Comparison of ENCODE assay signal across 9 cellular contexts in the genomic region with DNA sequence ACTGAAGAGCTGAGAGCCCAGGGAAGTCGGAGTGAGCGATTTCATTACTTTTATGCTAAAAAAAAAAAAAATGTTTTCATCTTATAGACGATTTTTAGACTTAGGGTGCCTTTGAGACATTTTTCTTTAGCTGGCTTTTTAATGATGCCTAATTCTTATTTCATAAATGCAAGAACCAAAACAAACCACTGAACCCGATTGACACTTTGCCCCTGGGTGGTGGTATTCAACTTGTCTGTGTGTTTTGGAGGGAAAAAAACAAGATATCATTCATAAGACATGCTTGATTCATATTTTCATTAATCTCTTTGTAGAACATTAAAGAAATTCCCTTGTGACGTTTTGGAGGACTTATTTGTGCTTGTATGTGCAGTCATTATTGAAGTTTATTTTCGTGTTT. TPM values are rescaled to one million over a fixed set of nuclear protein-coding genes. Genes with fewer than 3 reads are reported as not detected.
DNase-seq lines count a peak whose midpoint lies in the region; ATAC-seq and TF ChIP-seq lines count a peak whose summit lies in the region.
"Had no signal": no experiment of that assay in that cellular context is flagged by ENCODE, and none has a peak within 500 bp of the region (broad histone marks: within the 10 kb centered on the region; RNA-seq: fewer than 3 reads in every experiment).

No MANE protein-coding gene starts in this region.

- WGBS in right cardiac atrium: 53% methylated on average over 6 of the region's 6 CpGs

- H3K9me3 ChIP-seq in right cardiac atrium (ENCODE audit: control insufficient read depth, low read length): no peaks in the 10 kb centered on the region

- H3K36me3 Mint-ChIP-seq in activated CD4-positive, alpha-beta memory T cell treated with anti-CD3 and anti-CD28 coated beads for 36 hours: peaks cover 4% of the 10 kb centered on the region
- H3K36me3 Mint-ChIP-seq in effector memory CD8-positive, alpha-beta T cell (ENCODE audit: insufficient read depth): peaks cover 23% of the 10 kb centered on the region

- H3K4me3 ChIP-seq in GM12865 (ENCODE audit: low read depth, low read length) (peak overlapping the region; percentile 74), right cardiac atrium (ENCODE audit: low read length) (peak overlapping the region; percentile 98), skeletal muscle cell (ENCODE audit: low read depth, low read length) (peak overlapping the region; percentile 78)

- peaks cover 54% of the 10 kb centered on the region for H3K4me1 Mint-ChIP-seq in activated CD4-positive, alpha-beta memory T cell treated with anti-CD3 and anti-CD28 coated beads for 36 hours (ENCODE audit: low read depth)
- peaks cover 40 to 54% of the 10 kb centered on the region in 2 donors for H3K4me1 Mint-ChIP-seq in effector memory CD8-positive, alpha-beta T cell (ENCODE audit: low read depth in 2 of 2)

- ATAC-seq in right cardiac atrium (no peak), HG02981 (IDR thresholded peaks at IDR 0.05; ENCODE audit: unreplicated experiment) (no peak)
- ATAC-seq in effector memory CD8-positive, alpha-beta T cell (replicated peaks): no peak

- CTCF ChIA-PET in activated CD4-positive, alpha-beta memory T cell treated with anti-CD3 and anti-CD28 coated beads for 36 hours (lab: Charles Lee): interaction anchor here (0.6 kb wide), 1 partner anchor 442 kb away, joined by 4 read pairs; no protein-coding TSS in a partner anchor

- intact Hi-C loops in activated CD4-positive, alpha-beta memory T cell treated with anti-CD3 and anti-CD28 coated beads for 36 hours (cut with micrococcal nuclease): loop anchor here (5.0 kb wide), 1 partner anchor 102 kb away; no protein-coding TSS in a partner anchor
- intact Hi-C loops in right cardiac atrium (cut with DNase I): loop anchor here in 1 of 4 donors (5.0 kb wide), 1 partner anchor 48 kb away; no protein-coding TSS in a partner anchor

- no peak for TF ChIP-seq CTCF in GM12865 (IDR thresholded peaks at IDR 0.05; ENCODE audit: insufficient read depth, low read depth, low read length, missing control alignments)

- peak overlapping the region; percentile 85 for H3K27ac Mint-ChIP-seq in activated CD4-positive, alpha-beta memory T cell treated with anti-CD3 and anti-CD28 coated beads for 36 hours
- H3K27ac Mint-ChIP-seq in effector memory CD8-positive, alpha-beta T cell: no peak overlapping the region

- no peaks in the 10 kb centered on the region for H3K9me3 Mint-ChIP-seq in activated CD4-positive, alpha-beta memory T cell treated with anti-CD3 and anti-CD28 coated beads for 36 hours
- no peaks in the 10 kb centered on the region for H3K9me3 Mint-ChIP-seq in effector memory CD8-positive, alpha-beta T cell

- H3K27ac ChIP-seq in right cardiac atrium (ENCODE audit: low read length): no peak overlapping the region

- H3K27me3 ChIP-seq in right cardiac atrium (ENCODE audit: control insufficient read depth, insufficient read depth): no peaks in the 10 kb centered on the region

- POLR2A ChIA-PET in activated CD4-positive, alpha-beta memory T cell treated with anti-CD3 and anti-CD28 coated beads for 36 hours (lab: Charles Lee): no interaction called here

- peak overlapping the region; percentile 80 for H3K4me3 Mint-ChIP-seq in activated CD4-positive, alpha-beta memory T cell treated with anti-CD3 and anti-CD28 coated beads for 36 hours
- no peak overlapping the region for H3K4me3 Mint-ChIP-seq in effector memory CD8-positive, alpha-beta T cell

- no peaks in the 10 kb centered on the region for H3K4me1 ChIP-seq in right cardiac atrium (ENCODE audit: control insufficient read depth, insufficient read depth, low read length)

- DNase-seq in GM12865 (ENCODE audit: low read depth) (no peak), right cardiac atrium (no peak), skeletal muscle cell (ENCODE audit: low read depth) (no peak), SHP77 (lab: John Stamatoyannopoulos, UW) (no peak), NCI-H2227 (lab: John Stamatoyannopoulos, UW; ENCODE audit: unreplicated experiment) (no peak)
- DNase-seq in activated CD4-positive, alpha-beta memory T cell treated with anti-CD3 and anti-CD28 coated beads for 36 hours: no peak
- DNase-seq in effector memory CD8-positive, alpha-beta T cell: no peak
- DNase-seq: MM.1S had no signal

- peaks cover 5% of the 10 kb centered on the region for H3K27me3 Mint-ChIP-seq in activated CD4-positive, alpha-beta memory T cell treated with anti-CD3 and anti-CD28 coated beads for 36 hours
- H3K27me3 Mint-ChIP-seq in effector memory CD8-positive, alpha-beta T cell: peaks cover 0 to 9% of the 10 kb centered on the region in 2 donors

RNA-seq across cellular contexts. Expression of a gene that starts 2.4 kb away (rescaled TPM):
- total RNA-seq in activated CD4-positive, alpha-beta memory T cell treated with anti-CD3 and anti-CD28 coated beads for 36 hours: 10 to 100 TPM; 14.3 to 15.3 TPM
- total RNA-seq in right cardiac atrium: 10 to 100 TPM; 16.3 to 20.1 (median 18.7) TPM
- polyA plus RNA-seq in right cardiac atrium: 5.9 TPM
